20 cellular contexts compared by ENCODE assay signal in genomic region chr2:223019390-223019930, GRCh38. TPM values are rescaled to one million over a fixed set of nuclear protein-coding genes. Genes with fewer than 3 reads are reported as not detected.
DNase-seq lines count a peak whose midpoint lies in the region; ATAC-seq and TF ChIP-seq lines count a peak whose summit lies in the region.
"Had no signal": no experiment of that assay in that cellular context is flagged by ENCODE, and none has a peak within 500 bp of the region (broad histone marks: within the 10 kb centered on the region; RNA-seq: fewer than 3 reads in every experiment).

No MANE protein-coding gene starts in this region.

- H3K27ac ChIP-seq in right atrium auricular region (no peak overlapping the region), ascending aorta (no peak overlapping the region)
- H3K27ac ChIP-seq in CD4-positive, alpha-beta T cell (ENCODE audit: low read depth, low read length), result no peak overlapping the region

- no peak overlapping the region for H3K4me3 ChIP-seq in right atrium auricular region
- no peak overlapping the region for H3K4me3 ChIP-seq in ascending aorta
- H3K4me3 ChIP-seq: GM12878 had no signal

- H3K4me1 ChIP-seq in right atrium auricular region (no peaks in the 10 kb centered on the region), ascending aorta (no peaks in the 10 kb centered on the region)

- no peak overlapping the region for H3K4me3 Mint-ChIP-seq in natural killer cell
- H3K4me3 Mint-ChIP-seq in CD4-positive, alpha-beta T cell, result no peak overlapping the region
- H3K4me3 Mint-ChIP-seq: B cell; CD4-positive, CD25-positive, alpha-beta regulatory T cell had no signal

- H3K9me3 ChIP-seq in right atrium auricular region (no peaks in the 10 kb centered on the region), ascending aorta (no peaks in the 10 kb centered on the region)
- H3K9me3 ChIP-seq in CD4-positive, alpha-beta T cell (ENCODE audit: control insufficient read depth, low read length), result peaks cover 3% of the 10 kb centered on the region

- H3K27me3 ChIP-seq in right atrium auricular region, result no peaks in the 10 kb centered on the region
- H3K27me3 ChIP-seq in CD4-positive, alpha-beta T cell (ENCODE audit: control insufficient read depth, insufficient read depth, low read length), result no peaks in the 10 kb centered on the region
- H3K27me3 ChIP-seq in ascending aorta, result no peaks in the 10 kb centered on the region

- DNase-seq in Right ventricle myocardium superior, result no peak
- DNase-seq in right atrium auricular region (ENCODE audit: low spot score), result no peak
- peak; percentile 15 for DNase-seq in dermis blood vessel endothelial cell
- DNase-seq in left ventricle myocardium superior, result no peak
- DNase-seq in natural killer cell, result no peak
- DNase-seq in CD4-positive, alpha-beta T cell, result no peak
- DNase-seq in ascending aorta (ENCODE audit: low spot score in 2 of 2), result no peak
- DNase-seq: CD4-positive, CD25-positive, alpha-beta regulatory T cell; DMS153; IMR-90; NCI-H1417; NCI-H187 treated with DMSO at 0.1 percent for 48 hours; NCI-H2171; NCI-H510A; NCI-H748 treated with DMSO at 0.1 percent for 48 hours; SIG-M5 had no signal

- H3K36me3 ChIP-seq in right atrium auricular region, result no peaks in the 10 kb centered on the region
- no peaks in the 10 kb centered on the region for H3K36me3 ChIP-seq in ascending aorta

- no peak overlapping the region for H3K27ac Mint-ChIP-seq in natural killer cell
- no peak overlapping the region for H3K27ac Mint-ChIP-seq in CD4-positive, alpha-beta T cell
- H3K27ac Mint-ChIP-seq: B cell; CD4-positive, CD25-positive, alpha-beta regulatory T cell had no signal

- peaks cover 0 to 3% of the 10 kb centered on the region in 2 donors for H3K9me3 Mint-ChIP-seq in natural killer cell
- peaks cover 3% of the 10 kb centered on the region for H3K9me3 Mint-ChIP-seq in CD4-positive, alpha-beta T cell

- peak; percentile 63 for ATAC-seq in Right ventricle myocardium superior (ENCODE audit: poor library complexity)
- peak; percentile 85 for ATAC-seq in left ventricle myocardium superior
- ATAC-seq in HG03342 (IDR thresholded peaks at IDR 0.05; ENCODE audit: unreplicated experiment), result no peak
- no peak for ATAC-seq in natural killer cell
- no peak for ATAC-seq in CD4-positive, alpha-beta T cell (ENCODE audit: poor library complexity)

- TF ChIP-seq CTCF in right atrium auricular region (IDR thresholded peaks at IDR 0.05) (no peak), natural killer cell (IDR thresholded peaks at IDR 0.05) (no peak), ascending aorta (IDR thresholded peaks at IDR 0.05) (no peak)
- no peak for TF ChIP-seq CTCF in CD4-positive, alpha-beta T cell (IDR thresholded peaks at IDR 0.05)

- POLR2A ChIA-PET in CD4-positive, alpha-beta T cell (lab: Charles Lee), result no interaction called here

- no peaks in the 10 kb centered on the region for H3K27me3 Mint-ChIP-seq in natural killer cell (ENCODE audit: low read depth in 2 of 2)
- no peaks in the 10 kb centered on the region for H3K27me3 Mint-ChIP-seq in CD4-positive, alpha-beta T cell
- H3K27me3 Mint-ChIP-seq: B cell; CD4-positive, CD25-positive, alpha-beta regulatory T cell had no signal

- no peaks in the 10 kb centered on the region for H3K36me3 Mint-ChIP-seq in natural killer cell
- no peaks in the 10 kb centered on the region for H3K36me3 Mint-ChIP-seq in CD4-positive, alpha-beta T cell (ENCODE audit: low read depth)
- H3K36me3 Mint-ChIP-seq: CD4-positive, CD25-positive, alpha-beta regulatory T cell had no signal

- intact Hi-C loops in Right ventricle myocardium superior (cut with DNase I) (no loop called here), left ventricle myocardium superior (cut with micrococcal nuclease) (no loop called here), natural killer cell (cut with micrococcal nuclease) (no loop called here), ascending aorta (cut with DNase I) (no loop called here)
- intact Hi-C loops in CD4-positive, alpha-beta T cell (cut with DNase I, micrococcal nuclease), result no loop called here

- CTCF ChIA-PET in CD4-positive, alpha-beta T cell (lab: Charles Lee), result no interaction called here

- H3K4me1 Mint-ChIP-seq in natural killer cell, result no peaks in the 10 kb centered on the region
- H3K4me1 Mint-ChIP-seq in CD4-positive, alpha-beta T cell (ENCODE audit: low read depth), result no peaks in the 10 kb centered on the region
- H3K4me1 Mint-ChIP-seq: B cell; CD4-positive, CD25-positive, alpha-beta regulatory T cell had no signal

RNA-seq across cellular contexts. Expression of gene KCNE4, which starts 32.5 kb away (rescaled TPM):
- 3.2 TPM for total RNA-seq in Right ventricle myocardium superior
- 1 to 10 TPM; 3.4 to 4.0 TPM for total RNA-seq in right atrium auricular region
- 0.14 and 1.2 TPM in 2 replicates for total RNA-seq in dermis blood vessel endothelial cell
- total RNA-seq in left ventricle myocardium superior, result 3.0 TPM
- not detected for total RNA-seq in natural killer cell
- not detected for total RNA-seq in CD4-positive, alpha-beta T cell
- 18.3 TPM for total RNA-seq in ascending aorta
- total RNA-seq: B cell; CD4-positive, CD25-positive, alpha-beta regulatory T cell; GM12878; OCI-LY7 had no signal

Comparison
In these comparisons a context has a peak if more than half of its experiments do, and no peak if none do; other contexts are left out.
1. ATAC-seq: peak in Right ventricle myocardium superior (single experiment) and left ventricle myocardium superior (single experiment); none in HG03342 (single experiment), natural killer cell (0 of 3) and CD4-positive, alpha-beta T cell (single experiment).